In the genomic region with DNA sequence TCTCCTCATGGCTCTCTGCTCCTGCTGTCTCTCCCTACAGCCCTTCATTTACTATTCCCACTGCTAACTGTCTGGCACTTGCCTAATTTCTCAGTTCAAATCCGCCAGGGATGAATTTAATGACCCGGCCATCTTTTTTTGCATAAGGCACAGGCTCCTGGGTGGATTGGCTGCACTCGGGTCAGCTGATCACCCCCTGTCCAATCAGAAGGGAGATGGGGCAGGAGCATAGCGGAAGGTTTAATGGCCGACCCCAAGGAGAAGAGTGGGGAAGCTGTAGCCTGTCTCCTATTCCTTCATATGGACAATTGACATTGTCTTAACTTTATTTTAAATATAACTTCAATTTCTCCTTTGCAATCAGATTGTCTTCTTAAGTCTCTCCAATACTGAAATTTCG, we compare ENCODE assay signal across 16 cellular contexts.
"Had no signal": no experiment of that assay in that cellular context is flagged by ENCODE, and none has a peak within 500 bp of the region (broad histone marks: within the 10 kb centered on the region; RNA-seq: fewer than 3 reads in every experiment).

No MANE protein-coding gene starts in this region.

- H3K36me3 ChIP-seq: breast epithelium, gastrocnemius medialis, ovary, spleen, stomach, thoracic aorta, uterus had no signal

- H3K4me1 Mint-ChIP-seq: activated T-helper 17 cell treated with anti-CD3 and anti-CD28 coated beads, Interleukin-2, amount 50 U/mL, for 72 hours had no signal

- H3K4me3 Mint-ChIP-seq: activated naive CD4-positive, alpha-beta T cell treated with anti-CD3 and anti-CD28 coated beads for 36 hours; activated naive CD8-positive, alpha-beta T cell treated with anti-CD3 and anti-CD28 coated beads, Interleukin-2, amount 50 U/mL, for 24 hours; activated T-helper 17 cell treated with anti-CD3 and anti-CD28 coated beads, Interleukin-2, amount 50 U/mL, for 72 hours; natural killer cell treated with Interleukin-12 subunit alpha and Interleukin-12 subunit beta and Interleukin-15 and Interleukin-18, amount 100 ng/mL, for 72 hours; T-helper 2 cell treated with Interferon-gamma antibody and Interleukin-4, amounts not matched to agents 5 μg/mL and 100 μg/mL, for 36 hours had no signal

- H3K36me3 Mint-ChIP-seq: memory B cell; natural killer cell treated with Interleukin-12 subunit alpha and Interleukin-12 subunit beta and Interleukin-15 and Interleukin-18, amount 100 ng/mL, for 72 hours had no signal

- H3K27me3 ChIP-seq: breast epithelium, gastrocnemius medialis, ovary, spleen, stomach, uterus had no signal

- H3K4me3 ChIP-seq: breast epithelium, gastrocnemius medialis, ovary, stomach, thoracic aorta, uterus had no signal

- DNase-seq: activated CD4-positive, alpha-beta T cell treated with anti-CD3 and anti-CD28 coated beads, Interleukin-2, amount 50 U/mL, for 4 hours; activated naive CD4-positive, alpha-beta T cell treated with anti-CD3 and anti-CD28 coated beads for 36 hours; activated naive CD8-positive, alpha-beta T cell treated with anti-CD3 and anti-CD28 coated beads, Interleukin-2, amount 50 U/mL, for 24 hours; aorta; cerebellar nuclear complex; gastrocnemius medialis; ovary; spleen; stomach; uterus had no signal

- H3K9me3 ChIP-seq: breast epithelium, gastrocnemius medialis, ovary, spleen, stomach, thoracic aorta, uterus had no signal

- H3K27ac Mint-ChIP-seq: activated naive CD4-positive, alpha-beta T cell treated with anti-CD3 and anti-CD28 coated beads for 36 hours; activated naive CD8-positive, alpha-beta T cell treated with anti-CD3 and anti-CD28 coated beads, Interleukin-2, amount 50 U/mL, for 24 hours; activated T-helper 17 cell treated with anti-CD3 and anti-CD28 coated beads, Interleukin-2, amount 50 U/mL, for 72 hours; natural killer cell treated with Interleukin-12 subunit alpha and Interleukin-12 subunit beta and Interleukin-15 and Interleukin-18, amount 100 ng/mL, for 72 hours; T-helper 2 cell treated with Interferon-gamma antibody and Interleukin-4, amounts not matched to agents 5 μg/mL and 100 μg/mL, for 36 hours had no signal

- H3K9me3 Mint-ChIP-seq: activated naive CD4-positive, alpha-beta T cell treated with anti-CD3 and anti-CD28 coated beads for 36 hours; activated naive CD8-positive, alpha-beta T cell treated with anti-CD3 and anti-CD28 coated beads, Interleukin-2, amount 50 U/mL, for 24 hours; activated T-helper 17 cell treated with anti-CD3 and anti-CD28 coated beads, Interleukin-2, amount 50 U/mL, for 72 hours; memory B cell; natural killer cell treated with Interleukin-12 subunit alpha and Interleukin-12 subunit beta and Interleukin-15 and Interleukin-18, amount 100 ng/mL, for 72 hours; T-helper 2 cell treated with Interferon-gamma antibody and Interleukin-4, amounts not matched to agents 5 μg/mL and 100 μg/mL, for 36 hours had no signal

- H3K4me1 ChIP-seq: breast epithelium had no signal

- H3K27me3 Mint-ChIP-seq: memory B cell had no signal

- H3K27ac ChIP-seq: breast epithelium, gastrocnemius medialis, ovary, thoracic aorta, uterus had no signal
